In genomic region chr5:55714339-55714738, GRCh38 we compare ENCODE assay signal across 1 cellular context.
TF ChIP-seq lines count a peak whose summit lies in the region.

No MANE protein-coding gene starts in this region.

TF ChIP-seq in HepG2, 621 proteins besides CTCF, POLR2A, EP300 and RAD21:
- no peak for TF ChIP-seq RFXANK (CRISPR knock-in tag; IDR thresholded peaks at IDR 0.05)
- TF ChIP-seq TBX2 (CRISPR knock-in tag; IDR thresholded peaks at IDR 0.05; ENCODE audit: borderline replicate concordance): no peak
- TF ChIP-seq ZBTB20 (CRISPR knock-in tag; IDR thresholded peaks at IDR 0.05; ENCODE audit: borderline replicate concordance, low read depth): no peak
- TF ChIP-seq PHF20 (CRISPR knock-in tag; IDR thresholded peaks at IDR 0.05): no peak
